In the genomic region with DNA sequence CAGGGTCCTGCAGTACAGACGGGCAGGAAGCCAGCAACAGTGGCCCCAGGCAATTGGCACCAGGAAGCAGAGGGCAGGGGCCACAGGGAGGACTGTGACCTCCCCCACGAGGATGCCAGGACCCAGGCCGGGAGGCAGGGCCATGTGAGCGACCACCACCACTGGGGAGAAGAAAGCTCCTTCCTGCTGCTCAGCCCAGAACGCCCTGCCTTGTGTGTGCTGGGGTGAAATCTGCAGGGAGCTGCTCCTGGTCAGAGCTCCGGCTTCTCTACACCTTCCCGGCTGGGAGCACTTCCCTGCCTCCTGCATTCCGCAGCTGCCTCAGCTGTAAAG, we compare ENCODE assay signal across 28 cellular contexts.
A peak's percentile ranks its signal among the peaks of the same experiment; 100 is the strongest.
DNase-seq lines count a peak whose midpoint lies in the region; ATAC-seq and TF ChIP-seq lines count a peak whose summit lies in the region.
"Had no signal": no experiment of that assay in that cellular context is flagged by ENCODE, and none has a peak within 500 bp of the region (broad histone marks: within the 10 kb centered on the region; RNA-seq: fewer than 3 reads in every experiment).

No MANE protein-coding gene starts in this region.

- H3K79me2 ChIP-seq in MM.1S (ENCODE audit: low read length) = 0 out of 2 replicates have a peak, but pooled peaks cover 2% of the 10 kb centered on the region

- H3K36me3 Mint-ChIP-seq in activated naive CD8-positive, alpha-beta T cell treated with anti-CD3 and anti-CD28 coated beads for 36 hours = no peaks in the 10 kb centered on the region
- H3K36me3 Mint-ChIP-seq: CD4-positive, alpha-beta memory T cell had no signal

- no peak overlapping the region for H3K4me3 Mint-ChIP-seq in activated naive CD8-positive, alpha-beta T cell treated with anti-CD3 and anti-CD28 coated beads for 36 hours
- H3K4me3 Mint-ChIP-seq: activated CD4-positive, alpha-beta memory T cell treated with anti-CD3 and anti-CD28 coated beads, Interleukin-2, amount 10 ng/mL, durations not matched to agents 7 days and 5 days; activated naive CD8-positive, alpha-beta T cell treated with anti-CD3 and anti-CD28 coated beads, Interleukin-2, amount 50 U/mL, for 24 hours; activated T-helper 17 cell treated with anti-CD3 and anti-CD28 coated beads, Interleukin-2, amount 50 U/mL, for 72 hours; CD4-positive, alpha-beta memory T cell; central memory CD8-positive, alpha-beta T cell; stimulated activated naive CD8-positive, alpha-beta T cell treated with anti-CD3 and anti-CD28 coated beads, Interleukin-15, amount 100 ng/mL, for 72 hours had no signal

- no peak overlapping the region for H3K27ac Mint-ChIP-seq in activated naive CD8-positive, alpha-beta T cell treated with anti-CD3 and anti-CD28 coated beads for 36 hours
- H3K27ac Mint-ChIP-seq: activated CD4-positive, alpha-beta memory T cell treated with anti-CD3 and anti-CD28 coated beads, Interleukin-2, amount 10 ng/mL, durations not matched to agents 7 days and 5 days; activated naive CD8-positive, alpha-beta T cell treated with anti-CD3 and anti-CD28 coated beads, Interleukin-2, amount 50 U/mL, for 24 hours; activated T-helper 17 cell treated with anti-CD3 and anti-CD28 coated beads, Interleukin-2, amount 50 U/mL, for 72 hours; CD4-positive, alpha-beta memory T cell; stimulated activated naive CD8-positive, alpha-beta T cell treated with anti-CD3 and anti-CD28 coated beads, Interleukin-15, amount 100 ng/mL, for 72 hours had no signal

- no peaks in the 10 kb centered on the region for H3K79me1 ChIP-seq in neuronal stem cell (ENCODE audit: low read depth, low read length)

- intact Hi-C loops in left cardiac atrium (cut with DNase I) = no loop called here

- H3K4me1 Mint-ChIP-seq in activated naive CD8-positive, alpha-beta T cell treated with anti-CD3 and anti-CD28 coated beads for 36 hours = no peaks in the 10 kb centered on the region
- H3K4me1 Mint-ChIP-seq: activated CD4-positive, alpha-beta memory T cell treated with anti-CD3 and anti-CD28 coated beads, Interleukin-2, amount 10 ng/mL, durations not matched to agents 7 days and 5 days; activated naive CD8-positive, alpha-beta T cell treated with anti-CD3 and anti-CD28 coated beads, Interleukin-2, amount 50 U/mL, for 24 hours; activated T-helper 17 cell treated with anti-CD3 and anti-CD28 coated beads, Interleukin-2, amount 50 U/mL, for 72 hours; central memory CD8-positive, alpha-beta T cell; stimulated activated naive CD8-positive, alpha-beta T cell treated with anti-CD3 and anti-CD28 coated beads, Interleukin-15, amount 100 ng/mL, for 72 hours had no signal

- H2AFZ ChIP-seq in MM.1S (ENCODE audit: low read length) (peak overlapping the region; percentile 34), neuronal stem cell (ENCODE audit: low read length) (no peak overlapping the region)

- H2BK120ac ChIP-seq in neuronal stem cell (ENCODE audit: low read depth, low read length) = peak overlapping the region; percentile 89

- H3K4me3 ChIP-seq in MM.1S (ENCODE audit: low read length) = peak overlapping the region; percentile 70
- no peak overlapping the region for H3K4me3 ChIP-seq in neuronal stem cell (ENCODE audit: low read length in 2 of 2)
- H3K4me3 ChIP-seq: dorsolateral prefrontal cortex, gastrocnemius medialis, Peyer's patch, psoas muscle, SJSA1 had no signal

- ATAC-seq in left cardiac atrium (no peak), HG03354 (IDR thresholded peaks at IDR 0.05; ENCODE audit: poor library complexity, severe bottlenecking, unreplicated experiment) (no peak)
- ATAC-seq: activated naive CD8-positive, alpha-beta T cell treated with anti-CD3 and anti-CD28 coated beads, Interleukin-2, amount 50 U/mL, for 24 hours; activated T-helper 17 cell treated with anti-CD3 and anti-CD28 coated beads, Interleukin-2, amount 50 U/mL, for 72 hours; gastrocnemius medialis; psoas muscle; stimulated activated naive CD8-positive, alpha-beta T cell treated with anti-CD3 and anti-CD28 coated beads, Interleukin-15, amount 100 ng/mL, for 72 hours had no signal

- peak; percentile 48 for DNase-seq in activated effector memory CD4-positive, alpha-beta T cell treated with anti-CD3 and anti-CD28 coated beads, Interleukin-2, amount 50 U/mL, for 16 hours
- no peak for DNase-seq in activated effector memory CD4-positive, alpha-beta T cell treated with Interleukin-2 at 50 U/mL for 16 hours
- DNase-seq in MM.1S = no peak
- DNase-seq in left cardiac atrium = peak; percentile 7
- DNase-seq in neuronal stem cell (ENCODE audit: low spot score) = no peak
- DNase-seq in NCI-H2029 treated with DMSO at 0.1 percent for 48 hours (lab: John Stamatoyannopoulos, UW) = no peak
- DNase-seq in activated naive CD8-positive, alpha-beta T cell treated with anti-CD3 and anti-CD28 coated beads for 36 hours = no peak
- DNase-seq: 8988T; activated CD4-positive, alpha-beta memory T cell treated with anti-CD3 and anti-CD28 coated beads, Interleukin-2, amount 10 ng/mL, durations not matched to agents 7 days and 5 days; activated CD4-positive, CD25-positive, alpha-beta regulatory T cell treated with anti-CD3 and anti-CD28 coated beads, Interleukin-2, amount 50 U/mL, for 72 hours; activated naive CD8-positive, alpha-beta T cell treated with anti-CD3 and anti-CD28 coated beads, Interleukin-2, amount 50 U/mL, for 24 hours; CD4-positive, alpha-beta memory T cell; EL; mammary epithelial cell; NCI-H1092; NCI-H187; NCI-H524; stimulated activated CD8-positive, alpha-beta memory T cell treated with anti-CD3 and anti-CD28 coated beads, Interleukin-4, amount 100 ng/mL, for 48 hours; stimulated activated naive CD8-positive, alpha-beta T cell treated with anti-CD3 and anti-CD28 coated beads, Interleukin-15, amount 100 ng/mL, for 72 hours had no signal

- H3K27ac ChIP-seq in MM.1S (ENCODE audit: low read length) = peak overlapping the region; percentile 83
- no peak overlapping the region for H3K27ac ChIP-seq in neuronal stem cell (replicated peaks; ENCODE audit: low read length)
- H3K27ac ChIP-seq: dorsolateral prefrontal cortex, gastrocnemius medialis, neutrophil, Peyer's patch, psoas muscle, SJSA1 had no signal

- H4K8ac ChIP-seq in neuronal stem cell (ENCODE audit: low read depth, low read length) = no peak overlapping the region

- no peaks in the 10 kb centered on the region for H4K20me1 ChIP-seq in MM.1S (ENCODE audit: insufficient read depth, low read length)

- H3F3A ChIP-seq in MM.1S (ENCODE audit: insufficient read depth, low read length) = peaks cover 3% of the 10 kb centered on the region; the same call in 1 of the 2 replicates

- no peaks in the 10 kb centered on the region for H3K9me3 Mint-ChIP-seq in activated naive CD8-positive, alpha-beta T cell treated with anti-CD3 and anti-CD28 coated beads for 36 hours
- H3K9me3 Mint-ChIP-seq: activated naive CD8-positive, alpha-beta T cell treated with anti-CD3 and anti-CD28 coated beads, Interleukin-2, amount 50 U/mL, for 24 hours; activated T-helper 17 cell treated with anti-CD3 and anti-CD28 coated beads, Interleukin-2, amount 50 U/mL, for 72 hours; central memory CD8-positive, alpha-beta T cell had no signal

- H3K27me3 ChIP-seq in MM.1S (replicated peaks; ENCODE audit: insufficient read depth, low read length) = peaks cover 22% of the 10 kb centered on the region
- H3K27me3 ChIP-seq in neuronal stem cell (ENCODE audit: control insufficient read depth in 3 of 3, insufficient read depth in 3 of 3, low read depth in 1 of 3, low read length in 3 of 3) = peaks cover 0 to 3% (median 0%) of the 10 kb centered on the region in 3 experiments
- H3K27me3 ChIP-seq: neutrophil, Peyer's patch, SJSA1 had no signal

- H3K14ac ChIP-seq in neuronal stem cell (ENCODE audit: low read length) = no peak overlapping the region

- H3K4me1 ChIP-seq in MM.1S (ENCODE audit: low read length) (peaks cover 9% of the 10 kb centered on the region), neuronal stem cell (ENCODE audit: control insufficient read depth in 2 of 2, insufficient read depth in 1 of 2, low read depth in 1 of 2, low read length in 2 of 2) (peaks cover 0 to 5% of the 10 kb centered on the region in 2 donors)
- H3K4me1 ChIP-seq: gastrocnemius medialis, Peyer's patch, psoas muscle, SJSA1 had no signal

- no peak overlapping the region for H2BK5ac ChIP-seq in neuronal stem cell (ENCODE audit: low read length)

- no CpG with 5 or more reads among the region's 8 CpGs for WGBS in neuronal stem cell (ENCODE audit: extremely low coverage in 2 of 2, insufficient read length in 2 of 2, insufficient replicate concordance in 1 of 2), 2 donors

- no peaks in the 10 kb centered on the region for H3K9me2 ChIP-seq in MM.1S (replicated peaks; ENCODE audit: insufficient read depth, low read length)

- H3K9me3 ChIP-seq in MM.1S (replicated peaks; ENCODE audit: insufficient read depth, low read length) = no peaks in the 10 kb centered on the region
- H3K9me3 ChIP-seq in neuronal stem cell (replicated peaks in 1 of 2; ENCODE audit: control insufficient read depth in 2 of 2, insufficient read depth in 1 of 2, low read depth in 1 of 2, low read length in 2 of 2) = no peaks in the 10 kb centered on the region
- H3K9me3 ChIP-seq: gastrocnemius medialis, neutrophil, Peyer's patch, psoas muscle, SJSA1 had no signal

- H4K91ac ChIP-seq in neuronal stem cell (ENCODE audit: low read depth, low read length, poor library complexity) = no peak overlapping the region

- no peak overlapping the region for H3K4ac ChIP-seq in neuronal stem cell (ENCODE audit: low read length)

- H3K23ac ChIP-seq in neuronal stem cell (ENCODE audit: low read depth, low read length, poor library complexity) = peak overlapping the region; percentile 67

- H2AK5ac ChIP-seq in neuronal stem cell (ENCODE audit: low read depth, low read length) = peak overlapping the region; percentile 66

- peak overlapping the region; percentile 74 for H3K18ac ChIP-seq in neuronal stem cell (ENCODE audit: low read length)

- TF ChIP-seq CTCF in MM.1S (IDR thresholded peaks at IDR 0.05; ENCODE audit: low read length) = no peak

- no peaks in the 10 kb centered on the region for H3K36me3 ChIP-seq in MM.1S (replicated peaks; ENCODE audit: insufficient read depth, low read length)
- H3K36me3 ChIP-seq in neuronal stem cell (replicated peaks in 1 of 2; ENCODE audit: control insufficient read depth in 2 of 2, insufficient read depth in 2 of 2, low read length in 2 of 2) = no peaks in the 10 kb centered on the region
- H3K36me3 ChIP-seq: gastrocnemius medialis, neutrophil, Peyer's patch, SJSA1 had no signal

- H3K27me3 Mint-ChIP-seq in activated naive CD8-positive, alpha-beta T cell treated with anti-CD3 and anti-CD28 coated beads for 36 hours = no peaks in the 10 kb centered on the region
- H3K27me3 Mint-ChIP-seq: activated CD4-positive, alpha-beta memory T cell treated with anti-CD3 and anti-CD28 coated beads, Interleukin-2, amount 10 ng/mL, durations not matched to agents 7 days and 5 days; activated naive CD8-positive, alpha-beta T cell treated with anti-CD3 and anti-CD28 coated beads, Interleukin-2, amount 50 U/mL, for 24 hours; activated T-helper 17 cell treated with anti-CD3 and anti-CD28 coated beads, Interleukin-2, amount 50 U/mL, for 72 hours; CD4-positive, alpha-beta memory T cell; central memory CD8-positive, alpha-beta T cell; stimulated activated naive CD8-positive, alpha-beta T cell treated with anti-CD3 and anti-CD28 coated beads, Interleukin-15, amount 100 ng/mL, for 72 hours had no signal

- H3K9ac ChIP-seq in MM.1S (ENCODE audit: low read length) (peak overlapping the region; percentile 74), neuronal stem cell (ENCODE audit: low read depth, low read length, poor library complexity) (peak overlapping the region; percentile 60)

- H2BK15ac ChIP-seq in neuronal stem cell (ENCODE audit: low read length) = peak overlapping the region; percentile 5

- peak overlapping the region; percentile 94 for H2BK12ac ChIP-seq in neuronal stem cell (ENCODE audit: low read length)

- H3K4me2 ChIP-seq in MM.1S (ENCODE audit: low read depth, low read length) (peak overlapping the region; percentile 87), neuronal stem cell (ENCODE audit: insufficient read depth, low read length, poor library complexity, severe bottlenecking) (no peak overlapping the region)

Comparison
In these comparisons a context has a peak if more than half of its experiments do, and no peak if none do; other contexts are left out.
1. DNase-seq: peak in activated effector memory CD4-positive, alpha-beta T cell treated with anti-CD3 and anti-CD28 coated beads, Interleukin-2, amount 50 U/mL, for 16 hours (single experiment) and left cardiac atrium (single experiment); none in activated effector memory CD4-positive, alpha-beta T cell treated with Interleukin-2 at 50 U/mL for 16 hours (single experiment), MM.1S (single experiment), neuronal stem cell (single experiment), NCI-H2029 treated with DMSO at 0.1 percent for 48 hours (single experiment) and activated naive CD8-positive, alpha-beta T cell treated with anti-CD3 and anti-CD28 coated beads for 36 hours (single experiment).